In the genomic region with DNA sequence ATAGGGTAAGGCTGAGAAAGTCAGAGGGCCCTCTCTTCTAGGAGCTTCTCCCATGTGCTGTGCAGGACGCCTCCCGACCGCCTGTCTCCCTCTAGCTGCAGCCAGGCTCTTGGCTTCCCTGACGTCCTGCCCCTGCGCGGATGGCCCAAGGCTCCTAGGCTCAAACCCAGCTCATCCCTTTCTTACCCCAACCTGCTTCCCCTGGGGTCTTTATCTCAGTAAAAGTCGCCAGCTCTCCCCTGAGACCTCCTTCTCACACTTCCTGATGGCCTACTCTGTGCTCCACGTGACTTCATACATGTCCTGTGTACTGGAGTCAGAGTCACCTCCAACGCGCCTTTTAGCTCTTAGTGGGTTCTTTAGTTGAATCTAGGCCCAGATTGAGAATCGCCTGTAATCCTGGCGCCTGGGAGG, we compare ENCODE assay signal across 8 cellular contexts. TPM values are rescaled to one million over a fixed set of nuclear protein-coding genes. Genes with fewer than 3 reads are reported as not detected.
DNase-seq lines count a peak whose midpoint lies in the region; ATAC-seq and TF ChIP-seq lines count a peak whose summit lies in the region.

No MANE protein-coding gene starts in this region.

- TF ChIP-seq CTCF in epithelial cell of esophagus (IDR thresholded peaks at IDR 0.05; ENCODE audit: insufficient read depth, low read depth, low read length, missing control alignments): peak; percentile 87

- peak; percentile 55 for DNase-seq in G401 (ENCODE audit: low spot score)
- DNase-seq in NCI-H748 treated with DMSO at 0.1 percent for 48 hours (lab: John Stamatoyannopoulos, UW): peak; percentile 33
- peak; percentile 36 to 41 for DNase-seq in activated CD8-positive, alpha-beta memory T cell treated with anti-CD3 and anti-CD28 coated beads for 4 hours (ENCODE audit: low read depth in 2 of 2)
- DNase-seq in epithelial cell of esophagus (ENCODE audit: low read depth): peak; percentile 87
- peak; percentile 70 for DNase-seq in stimulated activated naive CD8-positive, alpha-beta T cell treated with anti-CD3 and anti-CD28 coated beads, Interleukin-15, Interleukin-2, amounts not matched to agents 100 U/mL and 50 U/mL, for 24 hours

- no peaks in the 10 kb centered on the region for H3K9me3 ChIP-seq in mucosa of stomach (ENCODE audit: control insufficient read depth, low read length)

- no peaks in the 10 kb centered on the region for H3K36me3 ChIP-seq in mucosa of stomach (ENCODE audit: control insufficient read depth, insufficient read depth, low read length)

- no peaks in the 10 kb centered on the region for H3K27me3 ChIP-seq in mucosa of stomach (ENCODE audit: control insufficient read depth, insufficient read depth, low read length)

- peak; percentile 60 for ATAC-seq in HG02798 (IDR thresholded peaks at IDR 0.05; ENCODE audit: poor library complexity, unreplicated experiment)
- ATAC-seq in stimulated activated naive CD8-positive, alpha-beta T cell treated with anti-CD3 and anti-CD28 coated beads, Interleukin-15, Interleukin-2, amounts not matched to agents 100 U/mL and 50 U/mL, for 24 hours: peak; percentile 69
- ATAC-seq in GM18519 (IDR thresholded peaks at IDR 0.05; ENCODE audit: low FRiP score, unreplicated experiment): no peak

- in situ Hi-C loops in G401 (cut with HindIII; ENCODE audit: low sequenced_read_pairs): no loop called here

- H3K4me3 ChIP-seq in epithelial cell of esophagus (ENCODE audit: low read length) (peak overlapping the region; percentile 94), mucosa of stomach (ENCODE audit: low read length) (peak overlapping the region; percentile 87)

- peak overlapping the region; percentile 97 for H3K9ac ChIP-seq in mucosa of stomach (ENCODE audit: low read length)

- peaks cover 33% of the 10 kb centered on the region for H3K4me1 ChIP-seq in mucosa of stomach (ENCODE audit: control insufficient read depth, insufficient read depth, low read length)

RNA-seq across cellular contexts. Expression of gene ZNF747, which starts 1.1 kb away (rescaled TPM):
- total RNA-seq in G401 (2014; rRNA removed; shearing (Covaris generic)): 0.12 TPM in 1 of 2 replicates, not detected in the other

RNA-seq across cellular contexts. Expression of gene ZNF768, which starts 9.4 kb away (rescaled TPM):
- total RNA-seq in G401 (2014; rRNA removed; shearing (Covaris generic)): 96.8 and 108 TPM in 2 replicates

RNA-seq across cellular contexts. Expression of gene ZNF764, which starts 22.4 kb away (rescaled TPM):
- total RNA-seq in G401 (2014; rRNA removed; shearing (Covaris generic)): 5.3 and 9.5 TPM in 2 replicates

RNA-seq across cellular contexts. Expression of gene ZNF688, which starts 35.7 kb away (rescaled TPM):
- 6.9 and 10.2 TPM in 2 replicates for total RNA-seq in G401 (2014; rRNA removed; shearing (Covaris generic))

RNA-seq across cellular contexts. Expression of gene ZNF785, which starts 49.7 kb away (rescaled TPM):
- total RNA-seq in G401 (2014; rRNA removed; shearing (Covaris generic)): not detected in 2 replicates

Comparison
In these comparisons a context has a peak if more than half of its experiments do, and no peak if none do; other contexts are left out.
1. DNase-seq: peak in every context shown above with its lines; median percentile 87 in epithelial cell of esophagus; 70 in stimulated activated naive CD8-positive, alpha-beta T cell treated with anti-CD3 and anti-CD28 coated beads, Interleukin-15, Interleukin-2, amounts not matched to agents 100 U/mL and 50 U/mL, for 24 hours; 55 in G401; 38 in activated CD8-positive, alpha-beta memory T cell treated with anti-CD3 and anti-CD28 coated beads for 4 hours; 33 in NCI-H748 treated with DMSO at 0.1 percent for 48 hours.